In the genomic region with DNA sequence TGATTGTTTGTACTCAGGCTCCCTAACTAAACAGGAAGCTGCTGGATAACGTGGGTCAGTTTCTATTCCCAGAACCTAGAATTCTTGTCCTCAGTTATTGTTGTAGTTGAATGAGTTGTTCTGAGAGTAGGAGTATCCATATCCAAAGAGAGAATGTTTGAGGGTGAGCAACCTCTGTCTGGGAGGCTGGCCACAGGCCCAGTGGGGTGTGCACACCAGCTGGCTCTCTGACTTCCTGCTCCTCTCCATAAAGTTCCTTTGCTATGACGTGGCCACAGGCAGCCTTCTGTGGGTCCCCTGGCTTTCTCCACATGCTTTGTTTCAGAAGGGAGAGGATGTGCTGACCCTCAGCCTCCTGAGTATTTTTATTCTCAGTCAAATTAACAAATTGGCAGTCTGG, we compare ENCODE assay signal across 12 cellular contexts. TPM values are rescaled to one million over a fixed set of nuclear protein-coding genes. Genes with fewer than 3 reads are reported as not detected.
DNase-seq lines count a peak whose midpoint lies in the region; ATAC-seq and TF ChIP-seq lines count a peak whose summit lies in the region.
"Had no signal": no experiment of that assay in that cellular context is flagged by ENCODE, and none has a peak within 500 bp of the region (broad histone marks: within the 10 kb centered on the region; RNA-seq: fewer than 3 reads in every experiment).

No MANE protein-coding gene starts in this region.

- H3K27me3 Mint-ChIP-seq in endothelial cell (ENCODE audit: unreplicated experiment) (no peaks in the 10 kb centered on the region), mesothelial cell of epicardium (ENCODE audit: low read depth) (no peaks in the 10 kb centered on the region)
- H3K27me3 Mint-ChIP-seq: stimulated activated naive CD8-positive, alpha-beta T cell treated with anti-CD3 and anti-CD28 coated beads, Interleukin-15, amount 100 ng/mL, for 72 hours had no signal

- peak overlapping the region; percentile 61 for H3K27ac Mint-ChIP-seq in endothelial cell (ENCODE audit: unreplicated experiment)
- H3K27ac Mint-ChIP-seq in mesothelial cell of epicardium: peak overlapping the region; percentile 58
- H3K27ac Mint-ChIP-seq: stimulated activated naive CD8-positive, alpha-beta T cell treated with anti-CD3 and anti-CD28 coated beads, Interleukin-15, amount 100 ng/mL, for 72 hours had no signal

- no peak overlapping the region for H3K4me3 Mint-ChIP-seq in endothelial cell (ENCODE audit: unreplicated experiment)
- no peak overlapping the region for H3K4me3 Mint-ChIP-seq in mesothelial cell of epicardium
- H3K4me3 Mint-ChIP-seq: stimulated activated naive CD8-positive, alpha-beta T cell treated with anti-CD3 and anti-CD28 coated beads, Interleukin-15, amount 100 ng/mL, for 72 hours had no signal

- H3K36me3 Mint-ChIP-seq in endothelial cell (ENCODE audit: low read depth, unreplicated experiment) (no peaks in the 10 kb centered on the region), mesothelial cell of epicardium (no peaks in the 10 kb centered on the region)

- no peak for TF ChIP-seq CTCF in endothelial cell (IDR thresholded peaks at IDR 0.05; ENCODE audit: unreplicated experiment)
- no peak for TF ChIP-seq CTCF in mesothelial cell of epicardium (IDR thresholded peaks at IDR 0.05; ENCODE audit: unreplicated experiment)

- ATAC-seq in HG03280 (IDR thresholded peaks at IDR 0.05; ENCODE audit: unreplicated experiment) (no peak), HG03342 (IDR thresholded peaks at IDR 0.05; ENCODE audit: unreplicated experiment) (no peak)
- ATAC-seq: stimulated activated naive CD8-positive, alpha-beta T cell treated with anti-CD3 and anti-CD28 coated beads, Interleukin-15, amount 100 ng/mL, for 72 hours had no signal

- DNase-seq in CD1c-positive myeloid dendritic cell (ENCODE audit: extremely low spot score) (peak; percentile 4), LHCN-M2 (ENCODE audit: low read depth) (peak; percentile 95), endothelial cell (ENCODE audit: low spot score) (peak; percentile 12), mesothelial cell of epicardium (ENCODE audit: low spot score in 2 of 2, unreplicated experiment in 2 of 2) (no peak), NCI-H187 (lab: John Stamatoyannopoulos, UW) (no peak)
- DNase-seq in activated effector memory CD4-positive, alpha-beta T cell treated with anti-CD3 and anti-CD28 coated beads, Interleukin-2, amount 50 U/mL, for 16 hours: no peak
- DNase-seq: cerebellar nuclear complex; NCI-H1092; stimulated activated naive CD8-positive, alpha-beta T cell treated with anti-CD3 and anti-CD28 coated beads, Interleukin-15, amount 100 ng/mL, for 72 hours; WERI-Rb-1 had no signal

- H3K9me3 Mint-ChIP-seq in endothelial cell (ENCODE audit: unreplicated experiment) (no peaks in the 10 kb centered on the region), mesothelial cell of epicardium (no peaks in the 10 kb centered on the region)
- H3K9me3 Mint-ChIP-seq: stimulated activated naive CD8-positive, alpha-beta T cell treated with anti-CD3 and anti-CD28 coated beads, Interleukin-15, amount 100 ng/mL, for 72 hours had no signal

- peaks cover 7% of the 10 kb centered on the region for H3K4me1 Mint-ChIP-seq in endothelial cell (ENCODE audit: unreplicated experiment)
- peaks cover 8% of the 10 kb centered on the region for H3K4me1 Mint-ChIP-seq in mesothelial cell of epicardium
- H3K4me1 Mint-ChIP-seq: stimulated activated naive CD8-positive, alpha-beta T cell treated with anti-CD3 and anti-CD28 coated beads, Interleukin-15, amount 100 ng/mL, for 72 hours had no signal

RNA-seq across cellular contexts. Expression of a gene that starts 47.7 kb away (rescaled TPM):
- total RNA-seq in LHCN-M2 (2014; rRNA removed) (not detected in 2 replicates), endothelial cell (ENCODE audit: unreplicated experiment) (4.4 TPM), mesothelial cell of epicardium (13.5 to 16.9 TPM (median 13.8 TPM) in 3 replicates)
- 0.01 TPM for polyA plus RNA-seq in LHCN-M2 (2012)

Comparison
In these comparisons a context has a peak if more than half of its experiments do, and no peak if none do; other contexts are left out.
1. DNase-seq: peak in CD1c-positive myeloid dendritic cell (single experiment), LHCN-M2 (single experiment) and endothelial cell (single experiment); none in mesothelial cell of epicardium (0 of 2), NCI-H187 (0 of 2) and activated effector memory CD4-positive, alpha-beta T cell treated with anti-CD3 and anti-CD28 coated beads, Interleukin-2, amount 50 U/mL, for 16 hours (single experiment).